In genomic region chr10:71729023-71729649, GRCh38 we compare ENCODE assay signal across 8 cellular contexts. TPM values are rescaled to one million over a fixed set of nuclear protein-coding genes. Genes with fewer than 3 reads are reported as not detected.
DNase-seq lines count a peak whose midpoint lies in the region; ATAC-seq, FAIRE-seq and TF ChIP-seq lines count a peak whose summit lies in the region.

No MANE protein-coding gene starts in this region.

- CTCF ChIA-PET in GM12878 (lab: Yijun Ruan, JAX) = interaction anchor here (0.7 to 5.1 kb wide), 6 partner anchors 31 to 1335 kb away, joined by 3 to 40 read pairs (median 6); partner anchors contain the start of gene VSIR

- H3K4me2 ChIP-seq in BLaER1 (peak overlapping the region; percentile 78), GM12878 (ENCODE audit: control insufficient read depth, insufficient read depth) (peak overlapping the region; percentile 4; the same call in 1 of the 2 replicates)

- TF ChIP-seq CTCF in GM12878 (IDR thresholded peaks at IDR 0.05 in 2 of 3, conservative IDR thresholded peaks at IDR 0.05 in 1 of 3; ENCODE audit: control insufficient read depth in 2 of 3, extremely low read depth in 1 of 3, insufficient read depth in 1 of 3, low read depth in 3 of 3, low read length in 3 of 3) (no peak), mesothelial cell of epicardium (IDR thresholded peaks at IDR 0.05; ENCODE audit: unreplicated experiment) (no peak)

- H3K36me3 ChIP-seq in BLaER1 (no peaks in the 10 kb centered on the region), GM12878 (ENCODE audit: control insufficient read depth in 2 of 2, insufficient read depth in 2 of 2, low read length in 1 of 2) (no peaks in the 10 kb centered on the region)

- H3K4me1 ChIP-seq in BLaER1 = peaks cover 67% of the 10 kb centered on the region
- H3K4me1 ChIP-seq in GM12878 (ENCODE audit: control insufficient read depth, insufficient read depth, low read length) = peaks cover 48% of the 10 kb centered on the region

- RAD21 ChIA-PET in GM12878 (lab: Charles Lee; ENCODE audit: unreplicated experiment) = interaction anchor here (1.6 to 4.4 kb wide), 5 partner anchors 18 to 44 kb away, joined by 5 to 19 read pairs (median 11); partner anchors contain the start of gene VSIR

- ATAC-seq in GM12878 = no peak

- H3K27ac ChIP-seq in BLaER1 (peak overlapping the region; percentile 36; the same call in 1 of the 2 replicates), GM12878 (ENCODE audit: control insufficient read depth, insufficient read depth) (peak overlapping the region; percentile 81; the same call in 1 of the 2 replicates)

- FAIRE-seq in GM12878 (lab: Jason Lieb, UNC) (no peak), urothelium cell line (lab: Jason Lieb, UNC) (no peak)

- POLR2A ChIA-PET in GM12878 (lab: Charles Lee) = interaction anchor here (0.8 to 1.9 kb wide), 3 partner anchors 12 to 40 kb away, joined by 3 to 7 read pairs (median 6); no protein-coding TSS in a partner anchor

- in situ Hi-C loops in GM12878 (cut with MboI) = no loop called here

- intact Hi-C loops in GM12878 (cut with micrococcal nuclease; ENCODE audit: unreplicated experiment) = no loop called here

- H3K9me3 ChIP-seq in BLaER1 (no peaks in the 10 kb centered on the region), GM12878 (replicated peaks; ENCODE audit: control insufficient read depth, insufficient read depth, low read length) (no peaks in the 10 kb centered on the region)

- no peak for TF ChIP-seq RAD21 in GM12878 (IDR thresholded peaks at IDR 0.05; ENCODE audit: insufficient read depth, low read depth, low read length)

- H3K9me3 Mint-ChIP-seq in mesothelial cell of epicardium = no peaks in the 10 kb centered on the region

- SMC1A ChIA-PET in GM12878 (lab: Charles Lee; ENCODE audit: uncharacterized antibody, unreplicated experiment) = interaction anchor here (0.6 to 1.7 kb wide), 4 partner anchors 20 to 82 kb away, joined by 3 to 4 read pairs (median 4); no protein-coding TSS in a partner anchor

- WGBS in GM12878 (ENCODE audit: insufficient coverage, insufficient replicate concordance, low lambda C conversion rate, missing lambda C conversion rate) = 81% methylated on average over 12 of the region's 12 CpGs

- peak overlapping the region; percentile 35 for H3K27ac Mint-ChIP-seq in mesothelial cell of epicardium

- no peaks in the 10 kb centered on the region for H3K27me3 Mint-ChIP-seq in mesothelial cell of epicardium (ENCODE audit: low read depth)

- no peak overlapping the region for H3K4me3 ChIP-seq in BLaER1
- no peak overlapping the region for H3K4me3 ChIP-seq in GM12878

- no peaks in the 10 kb centered on the region for H4K20me1 ChIP-seq in BLaER1
- no peaks in the 10 kb centered on the region for H4K20me1 ChIP-seq in GM12878 (ENCODE audit: control insufficient read depth, insufficient read depth)

- H3K79me2 ChIP-seq in GM12878 (ENCODE audit: control insufficient read depth, insufficient read depth, low read length) = no peaks in the 10 kb centered on the region

- no peak for TF ChIP-seq EP300 in GM12878 (IDR thresholded peaks at IDR 0.05; ENCODE audit: borderline replicate concordance in 1 of 2, control insufficient read depth in 1 of 2, low read depth in 2 of 2, low read length in 2 of 2)

- BruUV-seq in GM12878 (replicated peaks; lab: Mats Ljungman, UMichigan) = no TSS peak

- no peak overlapping the region for H2AFZ ChIP-seq in GM12878 (ENCODE audit: control insufficient read depth, low read depth, low read length)

- H3K27me3 ChIP-seq in BLaER1 = no peaks in the 10 kb centered on the region
- no peaks in the 10 kb centered on the region for H3K27me3 ChIP-seq in GM12878 (replicated peaks in 1 of 2; ENCODE audit: control insufficient read depth in 2 of 2, insufficient read depth in 2 of 2, low read length in 1 of 2)

- no peak overlapping the region for H3K4me3 Mint-ChIP-seq in mesothelial cell of epicardium

- peaks cover 29% of the 10 kb centered on the region for H3K4me1 Mint-ChIP-seq in mesothelial cell of epicardium

- H3K9ac ChIP-seq in BLaER1 (peak overlapping the region; percentile 20; the same call in 1 of the 2 replicates), GM12878 (ENCODE audit: control insufficient read depth, insufficient read depth, low read length) (no peak overlapping the region; the same call in 1 of the 2 replicates)

- H3K36me3 Mint-ChIP-seq in mesothelial cell of epicardium = no peaks in the 10 kb centered on the region

- TF ChIP-seq POLR2A in GM12878 (IDR thresholded peaks at IDR 0.05; ENCODE audit: low read depth, low read length) = no peak

- DNase-seq in M059J (ENCODE audit: low read depth) (peak; percentile 76), GM12878 (ENCODE audit: low read depth, low spot score) (no peak), mesothelial cell of epicardium (ENCODE audit: low spot score in 2 of 2, unreplicated experiment in 2 of 2) (peak; percentile 40 to 71), DMS114 treated with DMSO at 0.1 percent for 48 hours (lab: John Stamatoyannopoulos, UW; ENCODE audit: unreplicated experiment) (no peak), urothelium cell line (ENCODE audit: low spot score) (no peak), NCI-H2196 (lab: John Stamatoyannopoulos, UW; ENCODE audit: unreplicated experiment) (no peak)
- DNase-seq in effector CD8-positive, alpha-beta T cell (lab: John Stamatoyannopoulos, UW) = no peak

TF ChIP-seq in GM12878, 131 proteins besides CTCF, POLR2A, EP300 and RAD21 (continues in another document):
- TF ChIP-seq KLF5 (IDR thresholded peaks at IDR 0.05; ENCODE audit: partially characterized antibody) = no peak
- TF ChIP-seq STAT3 (IDR thresholded peaks at IDR 0.05; ENCODE audit: low read depth, low read length) = no peak
- TF ChIP-seq BMI1 (IDR thresholded peaks at IDR 0.05; ENCODE audit: borderline replicate concordance) = no peak
- TF ChIP-seq SMAD1 (IDR thresholded peaks at IDR 0.05; ENCODE audit: low read depth, partially characterized antibody) = no peak

RNA-seq across cellular contexts. Expression of gene C10orf105, which starts 9.6 kb away (rescaled TPM):
- total RNA-seq in M059J (2014; rRNA removed; shearing (Covaris generic)) = not detected in 2 replicates
- total RNA-seq in GM12878 (2013; cell fraction: nucleolus; rRNA removed) = not detected in 2 replicates
- total RNA-seq in GM12878 (2014; rRNA removed) (0.11 TPM in 1 of 2 replicates, not detected in the other), GM12878 (2014; rRNA removed; fragmentation: Illumina TruSeq; extraction: Trizol) (not detected in 2 replicates), GM12878 (2021) (0.03 and 0.05 TPM in 2 replicates), mesothelial cell of epicardium (0.11 to 0.25 TPM (median 0.18 TPM) in 3 replicates)
- polyA plus RNA-seq in GM12878 (2011; ENCODE audit: low read depth) = not detected
- polyA plus RNA-seq in GM12878 (2011; rRNA removed) (not detected in 2 replicates), GM12878 (2014; fragmentation: Illumina TruSeq; extraction: Trizol) (0.04 and 0.06 TPM in 2 replicates), GM12878 (2014; fragmentation: Nextera tagmentation; extraction: Ambion mirVana) (not detected), GM12878 (2014; rRNA removed) (0.06 and 0.18 TPM in 2 replicates), GM12878 (2016; fragmentation: Nextera tagmentation; extraction: Ambion mirVana) (not detected)
- polyA plus RNA-seq in GM12878 (2011; cell fraction: cytosol; rRNA removed) = not detected in 2 replicates
- not detected in 2 replicates for polyA plus RNA-seq in GM12878 (2011; cell fraction: nucleus; rRNA removed)
- polyA plus RNA-seq in GM12878 (2012) = 0.03 and 0.04 TPM in 2 replicates
- polyA minus RNA-seq in GM12878 (2011; rRNA and poly(A)+ RNA removed) = not detected in 2 replicates
- polyA minus RNA-seq in GM12878 (2011; cell fraction: cytosol; rRNA and poly(A)+ RNA removed) = not detected in 2 replicates
- not detected in 2 replicates for polyA minus RNA-seq in GM12878 (2011; cell fraction: nucleus; rRNA and poly(A)+ RNA removed)

RNA-seq across cellular contexts. Expression of gene VSIR, which starts 44.2 kb away (rescaled TPM):
- 5.3 and 17.1 TPM in 2 replicates for total RNA-seq in M059J (2014; rRNA removed; shearing (Covaris generic))
- total RNA-seq in GM12878 (2013; cell fraction: nucleolus; rRNA removed) = 68.6 and 75.4 TPM in 2 replicates
- total RNA-seq in GM12878 (2014; rRNA removed) = 8.6 and 14.7 TPM in 2 replicates
- 5.1 and 5.9 TPM in 2 replicates for total RNA-seq in GM12878 (2014; rRNA removed; fragmentation: Illumina TruSeq; extraction: Trizol)
- 12.1 and 12.5 TPM in 2 replicates for total RNA-seq in GM12878 (2021)
- 3.6 TPM for polyA plus RNA-seq in GM12878 (2011; ENCODE audit: low read depth)
- 0.78 and 2.4 TPM in 2 replicates for polyA plus RNA-seq in GM12878 (2011; rRNA removed)
- polyA plus RNA-seq in GM12878 (2011; cell fraction: cytosol; rRNA removed) = 2.7 and 3.3 TPM in 2 replicates
- 5.1 and 6.0 TPM in 2 replicates for polyA plus RNA-seq in GM12878 (2011; cell fraction: nucleus; rRNA removed)
- polyA plus RNA-seq in GM12878 (2012) = 9.2 and 12.0 TPM in 2 replicates
- polyA plus RNA-seq in GM12878 (2014; fragmentation: Illumina TruSeq; extraction: Trizol) = 0.76 and 6.3 TPM in 2 replicates
- polyA plus RNA-seq in GM12878 (2014; fragmentation: Nextera tagmentation; extraction: Ambion mirVana) = under 1 TPM; 0.19 to 0.24 TPM
- 8.5 and 10.4 TPM in 2 replicates for polyA plus RNA-seq in GM12878 (2014; rRNA removed)
- 1 to 10 TPM; 7.0 to 9.2 TPM for polyA plus RNA-seq in GM12878 (2016; fragmentation: Nextera tagmentation; extraction: Ambion mirVana)
- polyA minus RNA-seq in GM12878 (2011; rRNA and poly(A)+ RNA removed) = 2.6 and 5.9 TPM in 2 replicates
- 0.67 and 0.94 TPM in 2 replicates for polyA minus RNA-seq in GM12878 (2011; cell fraction: cytosol; rRNA and poly(A)+ RNA removed)
- polyA minus RNA-seq in GM12878 (2011; cell fraction: nucleus; rRNA and poly(A)+ RNA removed) = 4.0 and 4.9 TPM in 2 replicates
- 8.0 to 9.1 TPM (median 8.7 TPM) in 3 replicates for total RNA-seq in mesothelial cell of epicardium

Comparison
In these comparisons a context has a peak if more than half of its experiments do, and no peak if none do; other contexts are left out.
1. DNase-seq: peak in M059J (single experiment) and mesothelial cell of epicardium (2 of 2); none in GM12878 (single experiment), DMS114 treated with DMSO at 0.1 percent for 48 hours (single experiment), effector CD8-positive, alpha-beta T cell (single experiment), urothelium cell line (single experiment) and NCI-H2196 (single experiment).